Comparison of ENCODE assay signal across 8 cellular contexts in genomic region chr15:73927003-73927475, GRCh38. TPM values are rescaled to one million over a fixed set of nuclear protein-coding genes. Genes with fewer than 3 reads are reported as not detected.
DNase-seq lines count a peak whose midpoint lies in the region; ATAC-seq and TF ChIP-seq lines count a peak whose summit lies in the region.

No MANE protein-coding gene starts in this region.

- CTCF ChIA-PET in AG04450 (lab: Charles Lee) (interaction anchor here (1.3 to 2.2 kb wide), 5 partner anchors 9 to 53 kb away, joined by 3 to 10 read pairs (median 7); partner anchors contain the start of gene TBC1D21), activated B cell treated with CpG ODN at 0.5 μM for 24 hours (lab: Charles Lee) (interaction anchor here (0.7 to 1.5 kb wide), 4 partner anchors 39 to 644 kb away, joined by 3 to 6 read pairs (median 3); partner anchors contain the start of gene TBC1D21)

- no peaks in the 10 kb centered on the region for H3K27me3 ChIP-seq in AG04450 (ENCODE audit: control insufficient read depth, insufficient read depth, low read length)
- H3K27me3 ChIP-seq in HUES48 (ENCODE audit: control insufficient read depth, insufficient read depth, low read length), result 0 out of 2 replicates have a peak, but pooled peaks cover 11% of the 10 kb centered on the region
- no peaks in the 10 kb centered on the region for H3K27me3 ChIP-seq in effector memory CD4-positive, alpha-beta T cell (replicated peaks; ENCODE audit: control insufficient read depth, insufficient read depth, low read length, poor library complexity, severe bottlenecking)
- H3K27me3 ChIP-seq in mononuclear cell (ENCODE audit: insufficient read depth, low read length), result peaks cover 13% of the 10 kb centered on the region
- H3K27me3 ChIP-seq in subcutaneous abdominal adipose tissue (ENCODE audit: control insufficient read depth in 5 of 5, insufficient read depth in 4 of 5, low read length in 5 of 5), result peaks cover 0 to 11% (median 3%) of the 10 kb centered on the region in 5 donors

- intact Hi-C loops in activated B cell treated with CpG ODN at 0.5 μM for 24 hours (cut with micrococcal nuclease), result loop anchor here (5.0 to 10.0 kb wide), 2 partner anchors 292 to 995 kb away; partner anchors contain the start of gene NPTN

- peak overlapping the region; percentile 90 for H3K4me3 ChIP-seq in AG04450 (ENCODE audit: low read depth, low read length)
- H3K4me3 ChIP-seq in HUES48 (ENCODE audit: low read depth, low read length), result peak overlapping the region; percentile 65
- H3K4me3 ChIP-seq in effector memory CD4-positive, alpha-beta T cell (ENCODE audit: insufficient read depth, low read depth, low read length, poor library complexity, severe bottlenecking), result peak overlapping the region; percentile 66
- peak overlapping the region; percentile 35 for H3K4me3 ChIP-seq in mononuclear cell (ENCODE audit: low read length)
- peak overlapping the region in 4 of 5 donors; percentile 56 to 74 (median 60) for H3K4me3 ChIP-seq in subcutaneous abdominal adipose tissue (ENCODE audit: low read depth in 1 of 5, low read length in 5 of 5)

- H3K27ac ChIP-seq in AG04450 (ENCODE audit: low read depth, low read length) (peak overlapping the region; percentile 61), HUES48 (ENCODE audit: low read depth, low read length) (no peak overlapping the region), subcutaneous abdominal adipose tissue (ENCODE audit: low read depth, low read length) (peak overlapping the region; percentile 74)
- peak overlapping the region; percentile 78 for H3K27ac ChIP-seq in effector memory CD4-positive, alpha-beta T cell (ENCODE audit: insufficient read depth, low read length, poor library complexity, severe bottlenecking)

- H3K27ac Mint-ChIP-seq in activated B cell treated with CpG ODN at 0.5 μM for 24 hours, result no peak overlapping the region

- POLR2A ChIA-PET in AG04450 (lab: Yijun Ruan, JAX) (interaction anchor here (0.6 to 2.9 kb wide), 8 partner anchors 9 to 653 kb away, joined by 3 to 17 read pairs (median 4); no protein-coding TSS in a partner anchor), activated B cell treated with CpG ODN at 0.5 μM for 24 hours (lab: Charles Lee) (no interaction called here)

- DNase-seq in AG04450 (ENCODE audit: low read depth, low spot score) (no peak), activated B cell treated with CpG ODN at 0.5 μM for 24 hours (peak; percentile 43), HUDEP-2 (lab: John Stamatoyannopoulos, UW; ENCODE audit: unreplicated experiment in 76 of 76) (no peak)
- peak; percentile 22 to 28 (median 27) for DNase-seq in effector memory CD4-positive, alpha-beta T cell

- H3K27me3 Mint-ChIP-seq in activated B cell treated with CpG ODN at 0.5 μM for 24 hours, result peaks cover 32% of the 10 kb centered on the region

- no peaks in the 10 kb centered on the region for H3K36me3 ChIP-seq in HUES48 (ENCODE audit: control insufficient read depth, insufficient read depth, low read length)
- no peaks in the 10 kb centered on the region for H3K36me3 ChIP-seq in effector memory CD4-positive, alpha-beta T cell (ENCODE audit: control insufficient read depth, insufficient read depth, low read length)
- peaks cover 0 to 5% (median 0%) of the 10 kb centered on the region in 5 donors for H3K36me3 ChIP-seq in subcutaneous abdominal adipose tissue (ENCODE audit: control insufficient read depth in 5 of 5, insufficient read depth in 5 of 5, low read length in 5 of 5)

- no peak overlapping the region for H3K9ac ChIP-seq in HUES48 (ENCODE audit: low read depth, low read length)
- H3K9ac ChIP-seq in subcutaneous abdominal adipose tissue (ENCODE audit: low read length in 5 of 5), result peak overlapping the region in 4 of 5 donors; percentile 17 to 70 (median 64)

- peaks cover 44% of the 10 kb centered on the region for H3K4me1 ChIP-seq in HUES48 (ENCODE audit: control insufficient read depth, insufficient read depth, low read length)
- peaks cover 46% of the 10 kb centered on the region for H3K4me1 ChIP-seq in effector memory CD4-positive, alpha-beta T cell (ENCODE audit: control insufficient read depth, insufficient read depth, low read length, poor library complexity, severe bottlenecking)
- peaks cover 48% of the 10 kb centered on the region for H3K4me1 ChIP-seq in mononuclear cell (ENCODE audit: insufficient read depth, low read length)
- H3K4me1 ChIP-seq in subcutaneous abdominal adipose tissue (ENCODE audit: control insufficient read depth in 5 of 5, insufficient read depth in 5 of 5, low read length in 5 of 5), result peaks cover 20 to 93% (median 88%) of the 10 kb centered on the region in 5 donors

- H3K4me1 Mint-ChIP-seq in activated B cell treated with CpG ODN at 0.5 μM for 24 hours, result peaks cover 12% of the 10 kb centered on the region

- H3K9me3 ChIP-seq in AG04450 (ENCODE audit: control insufficient read depth, insufficient read depth, low read length), result no peaks in the 10 kb centered on the region; the same call in 1 of the 2 replicates
- no peaks in the 10 kb centered on the region for H3K9me3 ChIP-seq in HUES48 (ENCODE audit: control insufficient read depth, insufficient read depth, low read length)
- no peaks in the 10 kb centered on the region for H3K9me3 ChIP-seq in effector memory CD4-positive, alpha-beta T cell (ENCODE audit: control insufficient read depth, low read length)
- H3K9me3 ChIP-seq in mononuclear cell (ENCODE audit: low read depth, low read length), result no peaks in the 10 kb centered on the region
- no peaks in the 10 kb centered on the region for H3K9me3 ChIP-seq in subcutaneous abdominal adipose tissue (ENCODE audit: control insufficient read depth in 5 of 5, low read length in 5 of 5)

- ATAC-seq in activated B cell treated with CpG ODN at 0.5 μM for 24 hours (ENCODE audit: low read depth), result peak; percentile 36
- ATAC-seq in GM18498 (IDR thresholded peaks at IDR 0.05; ENCODE audit: unreplicated experiment), result no peak

- peak overlapping the region; percentile 55 for H3K4me3 Mint-ChIP-seq in activated B cell treated with CpG ODN at 0.5 μM for 24 hours

- no peaks in the 10 kb centered on the region for H3K36me3 Mint-ChIP-seq in activated B cell treated with CpG ODN at 0.5 μM for 24 hours (ENCODE audit: low read depth)

- H3K9me3 Mint-ChIP-seq in activated B cell treated with CpG ODN at 0.5 μM for 24 hours, result no peaks in the 10 kb centered on the region

- TF ChIP-seq CTCF in AG04450 (IDR thresholded peaks at IDR 0.05; ENCODE audit: low read depth, low read length) (no peak), activated B cell treated with CpG ODN at 0.5 μM for 24 hours (IDR thresholded peaks at IDR 0.05) (no peak)

RNA-seq across cellular contexts. Expression of gene LOXL1, which starts 0.8 kb away (rescaled TPM):
- polyA plus RNA-seq in AG04450 (2011; rRNA removed), result 114 and 206 TPM in 2 replicates
- 260 and 359 TPM in 2 replicates for polyA minus RNA-seq in AG04450 (2011; rRNA and poly(A)+ RNA removed)
- total RNA-seq in activated B cell treated with CpG ODN at 0.5 μM for 24 hours (0.61 and 1.1 TPM in 2 replicates), mononuclear cell (0.73 TPM)

RNA-seq across cellular contexts. Expression of gene TBC1D21, which starts 53.7 kb away (rescaled TPM):
- not detected in 2 replicates for polyA plus RNA-seq in AG04450 (2011; rRNA removed)
- polyA minus RNA-seq in AG04450 (2011; rRNA and poly(A)+ RNA removed), result not detected in 2 replicates
- not detected in 2 replicates for total RNA-seq in activated B cell treated with CpG ODN at 0.5 μM for 24 hours
- not detected for total RNA-seq in mononuclear cell

Comparison
In these comparisons a context has a peak if more than half of its experiments do, and no peak if none do; other contexts are left out.
1. DNase-seq: peak in activated B cell treated with CpG ODN at 0.5 μM for 24 hours (single experiment) and effector memory CD4-positive, alpha-beta T cell (3 of 3); none in AG04450 (single experiment) and HUDEP-2 (0 of 76).
2. H3K4me3 ChIP-seq: peak in every context shown above with its lines; median percentile 90 in AG04450; 66 in effector memory CD4-positive, alpha-beta T cell; 65 in HUES48; 60 in subcutaneous abdominal adipose tissue; 35 in mononuclear cell.